In genomic region chr16:74623214-74623842, GRCh38 we compare ENCODE assay signal across 9 cellular contexts. TPM values are rescaled to one million over a fixed set of nuclear protein-coding genes. Genes with fewer than 3 reads are reported as not detected.
A peak's percentile ranks its signal among the peaks of the same experiment; 100 is the strongest.
DNase-seq lines count a peak whose midpoint lies in the region; ATAC-seq, FAIRE-seq and TF ChIP-seq lines count a peak whose summit lies in the region.
"Had no signal": no experiment of that assay in that cellular context is flagged by ENCODE, and none has a peak within 500 bp of the region (broad histone marks: within the 10 kb centered on the region; RNA-seq: fewer than 3 reads in every experiment).

No MANE protein-coding gene starts in this region.

- H3K4me2 ChIP-seq in A549 (no peak overlapping the region), mammary epithelial cell (ENCODE audit: insufficient read depth, low read depth, low read length) (no peak overlapping the region)

- peak; percentile 79 for TF ChIP-seq CTCF in A549 (IDR thresholded peaks at IDR 0.05)
- peak; percentile 54 for TF ChIP-seq CTCF in GM06990 (IDR thresholded peaks at IDR 0.05; ENCODE audit: insufficient read depth, low read length, poor library complexity, severe bottlenecking)
- TF ChIP-seq CTCF in mammary epithelial cell (conservative IDR thresholded peaks at IDR 0.05 in 1 of 2, IDR thresholded peaks at IDR 0.05 in 1 of 2; ENCODE audit: extremely low read depth in 1 of 2, insufficient read depth in 1 of 2, low read depth in 1 of 2, low read length in 2 of 2) = peak; percentile 59 to 63
- peak; percentile 66 for TF ChIP-seq CTCF in upper lobe of right lung (IDR thresholded peaks at IDR 0.05)

- in situ Hi-C loops in mammary epithelial cell (cut with MboI; ENCODE audit: low sequenced_read_pairs in 2 of 2) = loop anchor here in 1 of 2 donors (10.0 to 25.0 kb wide), 2 partner anchors 136 to 319 kb away; no protein-coding TSS in a partner anchor

- H3K27ac ChIP-seq in A549 (no peak overlapping the region), mammary epithelial cell (ENCODE audit: insufficient read depth, low read depth, low read length) (no peak overlapping the region), upper lobe of right lung (no peak overlapping the region)

- TF ChIP-seq EP300 in A549 (IDR thresholded peaks at IDR 0.05) = no peak

- H2AFZ ChIP-seq in mammary epithelial cell (ENCODE audit: low read depth, low read length) = no peak overlapping the region

- POLR2A ChIA-PET in A549 (lab: Yijun Ruan, JAX) = interaction anchor here (1.1 to 1.5 kb wide), 2 partner anchors 16 to 314 kb away, joined by 3 to 5 read pairs; partner anchors contain the start of gene GLG1

- H3K4me3 ChIP-seq in A549 (no peak overlapping the region), GM06990 (replicated peaks; ENCODE audit: low read depth, low read length) (no peak overlapping the region), mammary epithelial cell (replicated peaks in 1 of 3; ENCODE audit: insufficient read depth in 1 of 3, low read depth in 2 of 3, low read length in 3 of 3) (no peak overlapping the region), upper lobe of right lung (no peak overlapping the region), MG63 (no peak overlapping the region)

- peaks cover 9% of the 10 kb centered on the region for H3K79me2 ChIP-seq in mammary epithelial cell (ENCODE audit: insufficient read depth, low read length)

- H3K27me3 ChIP-seq in GM06990 (replicated peaks; ENCODE audit: control insufficient read depth, insufficient read depth, low read length) (no peaks in the 10 kb centered on the region), mammary epithelial cell (ENCODE audit: insufficient read depth, low read length) (no peaks in the 10 kb centered on the region), upper lobe of right lung (no peaks in the 10 kb centered on the region), MG63 (no peaks in the 10 kb centered on the region)

- H3K9ac ChIP-seq in mammary epithelial cell (ENCODE audit: insufficient read depth, low read length) = no peak overlapping the region

- no TSS peak for BruUV-seq in mammary epithelial cell (replicated peaks; lab: Mats Ljungman, UMichigan)

- CTCF ChIA-PET in A549 (lab: Yijun Ruan, JAX) = interaction anchor here (0.6 to 4.7 kb wide), 28 partner anchors 11 to 318 kb away, joined by 3 to 31 read pairs (median 4); partner anchors contain the start of genes GLG1 and RFWD3
- CTCF ChIA-PET in mammary epithelial cell (lab: Charles Lee; ENCODE audit: low non-redundant PET) = no interaction called here

- dilution Hi-C loops in mammary epithelial cell (cut with HindIII; ENCODE audit: low sequenced_read_pairs) = no loop called here

- no peaks in the 10 kb centered on the region for H3K9me3 ChIP-seq in A549
- H3K9me3 ChIP-seq in mammary epithelial cell (replicated peaks; ENCODE audit: insufficient read depth, low read length) = no peaks in the 10 kb centered on the region
- H3K9me3 ChIP-seq in upper lobe of right lung = no peaks in the 10 kb centered on the region
- H3K9me3 ChIP-seq in MG63 = no peaks in the 10 kb centered on the region

- ATAC-seq in A549 (peak; percentile 69 to 75; a peak in 5 of 6 replicates), upper lobe of right lung (peak; percentile 78)

- peaks cover 2% of the 10 kb centered on the region for H4K20me1 ChIP-seq in mammary epithelial cell (ENCODE audit: insufficient read depth, low read length)

- H3K36me3 ChIP-seq in GM06990 (ENCODE audit: control insufficient read depth, insufficient read depth, low read length) (peaks cover 36% of the 10 kb centered on the region), mammary epithelial cell (ENCODE audit: insufficient read depth, low read length) (peaks cover 33% of the 10 kb centered on the region), upper lobe of right lung (peaks cover 73% of the 10 kb centered on the region), MG63 (peaks cover 41% of the 10 kb centered on the region)

- TF ChIP-seq POLR2A in A549 (IDR thresholded peaks at IDR 0.05; ENCODE audit: low read length) = no peak

- peak; percentile 61 to 72 for TF ChIP-seq RAD21 in A549 (conservative IDR thresholded peaks at IDR 0.05 in 1 of 2, IDR thresholded peaks at IDR 0.05 in 1 of 2)

- no peaks in the 10 kb centered on the region for H3K4me1 ChIP-seq in A549
- no peaks in the 10 kb centered on the region for H3K4me1 ChIP-seq in mammary epithelial cell (ENCODE audit: insufficient read depth, low read length)
- H3K4me1 ChIP-seq in upper lobe of right lung = no peaks in the 10 kb centered on the region

- WGBS in A549 (ENCODE audit: missing lambda C conversion rate) = 30% methylated on average over 4 of the region's 4 CpGs
- 33% methylated on average over 4 of the region's 4 CpGs for WGBS in mammary epithelial cell (ENCODE audit: low coverage, missing lambda C conversion rate)

- intact Hi-C loops in mammary epithelial cell (cut with micrococcal nuclease) = loop anchor here (1.0 to 10.0 kb wide), 6 partner anchors 143 to 313 kb away; no protein-coding TSS in a partner anchor
- intact Hi-C loops in upper lobe of right lung (cut with DNase I) = no loop called here

- DNase-seq in A549 (ENCODE audit: low read depth in 1 of 2, low spot score in 1 of 2) (peak; percentile 57 to 68), GM06990 (ENCODE audit: extremely low read depth, insufficient read length) (no peak), NCI-H2227 treated with DMSO at 0.1 percent for 48 hours (lab: John Stamatoyannopoulos, UW) (peak; percentile 39), mammary epithelial cell (peak; percentile 27), left kidney (ENCODE audit: low read depth, low spot score) (peak; percentile 71), upper lobe of right lung (no peak), NCI-H1930 (lab: John Stamatoyannopoulos, UW) (no peak), MG63 (no peak)
- DNase-seq: stimulated activated naive B cell treated with anti-CD40 and anti-IgM and Interleukin-4, amounts not matched to agents 10 μg/mL and 1 μg/mL and 100 μg/mL, for 72 hours had no signal

- no peak for FAIRE-seq in A549 (lab: Jason Lieb, UNC)

TF ChIP-seq in A549, 52 proteins besides CTCF, POLR2A, EP300 and RAD21:
- TF ChIP-seq BCL3 (IDR thresholded peaks at IDR 0.05) (no peak), SMC3 (IDR thresholded peaks at IDR 0.05) (peak; percentile 64)

RNA-seq across cellular contexts. Expression of gene GLG1, which starts 16.4 kb away (rescaled TPM):
- polyA plus RNA-seq in A549 (2011; rRNA removed) (90.6 and 91.7 TPM in 2 replicates), A549 (2017; fragmentation: RNase III; extraction: RNeasy Plus Mini Kit Qiagen cat#74134 plus additional on column Dnase treatment) (47.3 to 53.5 TPM (median 51.9 TPM) in 3 replicates), mammary epithelial cell (84.6 TPM)
- 21.0 and 21.5 TPM in 2 replicates for polyA plus RNA-seq in A549 (2012; cell fraction: cytosol; rRNA removed)
- polyA plus RNA-seq in A549 (2012; cell fraction: nucleus; rRNA removed) = 47.7 and 69.8 TPM in 2 replicates
- 107 and 110 TPM in 2 replicates for polyA minus RNA-seq in A549 (2011; rRNA and poly(A)+ RNA removed)
- total RNA-seq in mammary epithelial cell (100 to 1,000 TPM; 108 to 150 TPM), upper lobe of right lung (112 TPM)
- 169 TPM for polyA minus RNA-seq in mammary epithelial cell
- total RNA-seq in MG63 (2014; rRNA removed; shearing (Covaris generic); ENCODE audit: low replicate concordance) = 29.4 and 50.4 TPM in 2 replicates

RNA-seq across cellular contexts. Expression of gene RFWD3, which starts 43.3 kb away (rescaled TPM):
- polyA plus RNA-seq in A549 (2011; rRNA removed) = 50.6 and 52.5 TPM in 2 replicates
- 27.6 and 35.9 TPM in 2 replicates for polyA plus RNA-seq in A549 (2012; cell fraction: cytosol; rRNA removed)
- 27.8 and 37.0 TPM in 2 replicates for polyA plus RNA-seq in A549 (2012; cell fraction: nucleus; rRNA removed)
- polyA plus RNA-seq in A549 (2017; fragmentation: RNase III; extraction: RNeasy Plus Mini Kit Qiagen cat#74134 plus additional on column Dnase treatment) = 36.1 to 43.2 TPM (median 36.7 TPM) in 3 replicates
- 81.6 and 86.0 TPM in 2 replicates for polyA minus RNA-seq in A549 (2011; rRNA and poly(A)+ RNA removed)
- 10 to 100 TPM; 33.2 to 59.3 TPM for total RNA-seq in mammary epithelial cell
- polyA plus RNA-seq in mammary epithelial cell = 39.5 TPM
- 234 TPM for polyA minus RNA-seq in mammary epithelial cell
- 16.7 TPM for total RNA-seq in upper lobe of right lung
- total RNA-seq in MG63 (2014; rRNA removed; shearing (Covaris generic); ENCODE audit: low replicate concordance) = 17.4 and 20.2 TPM in 2 replicates

Comparison
In these comparisons a context has a peak if more than half of its experiments do, and no peak if none do; other contexts are left out.
1. DNase-seq: peak in A549 (2 of 2), NCI-H2227 treated with DMSO at 0.1 percent for 48 hours (single experiment), mammary epithelial cell (single experiment) and left kidney (single experiment); none in GM06990 (single experiment), upper lobe of right lung (single experiment), NCI-H1930 (0 of 2) and MG63 (single experiment).
2. Peak in every context shown above with its lines, with median percentiles within 50 percentile points of each other: CTCF ChIP-seq.